15 cellular contexts compared by ENCODE assay signal in genomic region chr2:221343524-221343923, GRCh38.
"Had no signal": no experiment of that assay in that cellular context is flagged by ENCODE, and none has a peak within 500 bp of the region (broad histone marks: within the 10 kb centered on the region; RNA-seq: fewer than 3 reads in every experiment).

No MANE protein-coding gene starts in this region.

- DNase-seq: activated CD4-positive, alpha-beta T cell treated with anti-CD3 and anti-CD28 coated beads, Interleukin-2, amount 50 U/mL, for 48 hours; activated CD4-positive, CD25-positive, alpha-beta regulatory T cell treated with anti-CD3 and anti-CD28 coated beads, Interleukin-2, amount 50 U/mL, for 72 hours; activated gamma-delta T cell; activated T-cell treated with anti-CD3 and anti-CD28 coated beads, Interleukin-2, amount 50 U/mL, for 4 hours; amygdala; effector memory CD8-positive, alpha-beta T cell; islet precursor cell; left lung; natural killer cell; posterior cingulate gyrus; small intestine; substantia nigra; trophoblast cell had no signal

- H3K9me3 ChIP-seq: gastroesophageal sphincter, left lung had no signal

- ATAC-seq: activated T-cell treated with anti-CD3 and anti-CD28 coated beads, Interleukin-2, amount 50 U/mL, for 4 hours; effector memory CD8-positive, alpha-beta T cell; gastroesophageal sphincter; left lung; natural killer cell; stimulated activated memory B cell treated with anti-CD40 and anti-IgM and Interleukin-4, amounts not matched to agents 10 μg/mL and 1 μg/mL and 100 μg/mL, for 72 hours had no signal

- H3K27ac ChIP-seq: gastroesophageal sphincter, left lung had no signal

- H3K4me1 ChIP-seq: gastroesophageal sphincter, left lung had no signal

- H3K27me3 ChIP-seq: gastroesophageal sphincter, left lung had no signal

- H3K4me3 ChIP-seq: gastroesophageal sphincter, left lung had no signal

- H3K36me3 ChIP-seq: gastroesophageal sphincter, left lung had no signal
